2 cellular contexts compared by ENCODE assay signal in the genomic region with DNA sequence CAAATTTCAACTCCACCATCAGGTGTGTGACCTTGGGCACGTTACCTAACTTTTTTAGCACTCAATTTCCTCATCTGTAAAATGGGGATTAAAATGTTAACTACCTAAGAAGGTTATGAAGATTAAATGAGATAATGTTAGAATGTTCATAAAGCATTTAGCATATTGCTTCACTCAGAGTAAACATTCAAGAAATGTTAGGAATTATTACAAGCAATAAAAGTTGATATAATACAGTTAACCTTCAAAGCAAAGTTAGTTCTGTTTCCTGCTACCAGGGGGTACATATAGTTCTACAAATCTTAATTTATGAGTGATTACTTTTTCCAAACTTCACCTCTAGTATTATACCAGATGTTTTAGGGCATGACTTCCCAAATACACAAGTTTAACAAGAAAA.
TF ChIP-seq lines count a peak whose summit lies in the region.

No MANE protein-coding gene starts in this region.

TF ChIP-seq in HepG2, 621 proteins besides CTCF, POLR2A, EP300 and RAD21:
- TF ChIP-seq ZNF629 (CRISPR knock-in tag; conservative IDR thresholded peaks at IDR 0.05), result 0 out of 2 replicates have a peak, but pooled peaks have one; percentile 16
- TF ChIP-seq, protein P1, sequence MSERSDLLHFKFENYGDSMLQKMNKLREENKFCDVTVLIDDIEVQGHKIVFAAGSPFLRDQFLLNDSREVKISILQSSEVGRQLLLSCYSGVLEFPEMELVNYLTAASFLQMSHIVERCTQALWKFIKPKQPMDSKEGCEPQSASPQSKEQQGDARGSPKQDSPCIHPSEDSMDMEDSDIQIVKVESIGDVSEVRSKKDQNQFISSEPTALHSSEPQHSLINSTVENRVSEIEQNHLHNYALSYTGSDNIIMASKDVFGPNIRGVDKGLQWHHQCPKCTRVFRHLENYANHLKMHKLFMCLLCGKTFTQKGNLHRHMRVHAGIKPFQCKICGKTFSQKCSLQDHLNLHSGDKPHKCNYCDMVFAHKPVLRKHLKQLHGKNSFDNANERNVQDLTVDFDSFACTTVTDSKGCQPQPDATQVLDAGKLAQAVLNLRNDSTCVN (CRISPR knock-in tag; IDR thresholded peaks at IDR 0.05; ENCODE audit: borderline replicate concordance), result no peak

TF ChIP-seq in HEK293, 187 proteins besides CTCF, POLR2A, EP300 and RAD21:
- TF ChIP-seq ZNF664 (tag by site-specific recombination; IDR thresholded peaks at IDR 0.05), result 0 out of 2 replicates have a peak, but pooled peaks have one; percentile 17
- TF ChIP-seq, protein P2, sequence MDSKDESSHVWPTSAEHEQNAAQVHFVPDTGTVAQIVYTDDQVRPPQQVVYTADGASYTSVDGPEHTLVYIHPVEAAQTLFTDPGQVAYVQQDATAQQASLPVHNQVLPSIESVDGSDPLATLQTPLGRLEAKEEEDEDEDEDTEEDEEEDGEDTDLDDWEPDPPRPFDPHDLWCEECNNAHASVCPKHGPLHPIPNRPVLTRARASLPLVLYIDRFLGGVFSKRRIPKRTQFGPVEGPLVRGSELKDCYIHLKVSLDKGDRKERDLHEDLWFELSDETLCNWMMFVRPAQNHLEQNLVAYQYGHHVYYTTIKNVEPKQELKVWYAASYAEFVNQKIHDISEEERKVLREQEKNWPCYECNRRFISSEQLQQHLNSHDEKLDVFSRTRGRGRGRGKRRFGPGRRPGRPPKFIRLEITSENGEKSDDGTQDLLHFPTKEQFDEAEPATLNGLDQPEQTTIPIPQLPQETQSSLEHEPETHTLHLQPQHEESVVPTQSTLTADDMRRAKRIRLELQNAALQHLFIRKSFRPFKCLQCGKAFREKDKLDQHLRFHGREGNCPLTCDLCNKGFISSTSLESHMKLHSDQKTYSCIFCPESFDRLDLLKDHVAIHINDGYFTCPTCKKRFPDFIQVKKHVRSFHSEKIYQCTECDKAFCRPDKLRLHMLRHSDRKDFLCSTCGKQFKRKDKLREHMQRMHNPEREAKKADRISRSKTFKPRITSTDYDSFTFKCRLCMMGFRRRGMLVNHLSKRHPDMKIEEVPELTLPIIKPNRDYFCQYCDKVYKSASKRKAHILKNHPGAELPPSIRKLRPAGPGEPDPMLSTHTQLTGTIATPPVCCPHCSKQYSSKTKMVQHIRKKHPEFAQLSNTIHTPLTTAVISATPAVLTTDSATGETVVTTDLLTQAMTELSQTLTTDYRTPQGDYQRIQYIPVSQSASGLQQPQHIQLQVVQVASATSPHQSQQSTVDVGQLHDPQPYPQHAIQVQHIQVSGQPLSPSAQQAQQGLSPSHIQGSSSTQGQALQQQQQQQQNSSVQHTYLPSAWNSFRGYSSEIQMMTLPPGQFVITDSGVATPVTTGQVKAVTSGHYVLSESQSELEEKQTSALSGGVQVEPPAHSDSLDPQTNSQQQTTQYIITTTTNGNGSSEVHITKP (tag by site-specific recombination; IDR thresholded peaks at IDR 0.05), result no peak
